8 cellular contexts compared by ENCODE assay signal in genomic region chr9:97398999-97399758, GRCh38. TPM values are rescaled to one million over a fixed set of nuclear protein-coding genes. Genes with fewer than 3 reads are reported as not detected.
DNase-seq lines count a peak whose midpoint lies in the region; ATAC-seq, FAIRE-seq and TF ChIP-seq lines count a peak whose summit lies in the region.
"Had no signal": no experiment of that assay in that cellular context is flagged by ENCODE, and none has a peak within 500 bp of the region (broad histone marks: within the 10 kb centered on the region; RNA-seq: fewer than 3 reads in every experiment).

No MANE protein-coding gene starts in this region.

- peaks cover 4% of the 10 kb centered on the region for H3K27me3 Mint-ChIP-seq in astrocyte (ENCODE audit: low read depth, unreplicated experiment)

- no peaks in the 10 kb centered on the region for H4K20me1 ChIP-seq in astrocyte (ENCODE audit: insufficient read depth, low read length)

- H3K4me2 ChIP-seq in astrocyte (ENCODE audit: low read length), result no peak overlapping the region

- H3K79me2 ChIP-seq in astrocyte (ENCODE audit: insufficient read depth, low read length), result no peaks in the 10 kb centered on the region

- H3K9me3 Mint-ChIP-seq in astrocyte (ENCODE audit: unreplicated experiment), result peaks cover 4% of the 10 kb centered on the region

- TF ChIP-seq RAD21 in Ishikawa (IDR thresholded peaks at IDR 0.05; ENCODE audit: low read depth), result peak; percentile 80

- H3K4me3 Mint-ChIP-seq in astrocyte (ENCODE audit: unreplicated experiment), result no peak overlapping the region

- H3K4me3 ChIP-seq in astrocyte (ENCODE audit: insufficient read depth, low read depth, low read length), result no peak overlapping the region

- no peak for TF ChIP-seq EP300 in Ishikawa (IDR thresholded peaks at IDR 0.05; ENCODE audit: borderline replicate concordance)

- H3K4me1 ChIP-seq in astrocyte (ENCODE audit: insufficient read depth, low read length), result no peaks in the 10 kb centered on the region

- H3K9me3 ChIP-seq in astrocyte (ENCODE audit: insufficient read depth, low read depth, low read length), result no peaks in the 10 kb centered on the region

- peaks cover 2% of the 10 kb centered on the region for H3K27me3 ChIP-seq in astrocyte (ENCODE audit: insufficient read depth, low read length)

- FAIRE-seq in astrocyte (lab: Jason Lieb, UNC), result no peak
- FAIRE-seq: frontal cortex had no signal

- TF ChIP-seq CTCF in astrocyte (IDR thresholded peaks at IDR 0.05; ENCODE audit: insufficient read depth, low read depth, low read length), result peak; percentile 74

- H3K36me3 Mint-ChIP-seq in astrocyte (ENCODE audit: low read depth, unreplicated experiment), result no peaks in the 10 kb centered on the region

- no peaks in the 10 kb centered on the region for H3K36me3 ChIP-seq in astrocyte (ENCODE audit: insufficient read depth, low read length)

- DNase-seq in T-helper 22 cell (ENCODE audit: low read depth) (peak; percentile 20), astrocyte (ENCODE audit: low read depth) (peak; percentile 43), iPS DF 19.7 (ENCODE audit: low read depth, low spot score) (peak; percentile 35)
- DNase-seq in stimulated activated CD4-positive, alpha-beta T cell treated with anti-CD3 and anti-CD28 coated beads, Interleukin-12 subunit alpha, Interleukin-12 subunit beta, amount 100 ng/mL, for 48 hours (ENCODE audit: low read depth in 2 of 3, low spot score in 1 of 3), result peak; percentile 48 to 64 (median 58)

- no peak overlapping the region for H3K9ac ChIP-seq in astrocyte (ENCODE audit: low read length)

- ATAC-seq in GM18511 (IDR thresholded peaks at IDR 0.05; ENCODE audit: unreplicated experiment) (peak; percentile 77), HG03521 (IDR thresholded peaks at IDR 0.05; ENCODE audit: unreplicated experiment) (no peak)

- H3K4me1 Mint-ChIP-seq in astrocyte (ENCODE audit: low read depth, unreplicated experiment), result peaks cover 8% of the 10 kb centered on the region

- peak overlapping the region; percentile 10 for H2AFZ ChIP-seq in astrocyte (ENCODE audit: low read depth, low read length)

- no peak overlapping the region for H3K27ac ChIP-seq in astrocyte (ENCODE audit: low read depth, low read length)

- H3K27ac Mint-ChIP-seq in astrocyte (ENCODE audit: unreplicated experiment), result no peak overlapping the region

TF ChIP-seq in Ishikawa, 13 proteins besides CTCF, POLR2A, EP300 and RAD21:
- no peak for TF ChIP-seq MAX (IDR thresholded peaks at IDR 0.05)
- no peak for TF ChIP-seq EGR1 (IDR thresholded peaks at IDR 0.05)
- TF ChIP-seq TAF1 (IDR thresholded peaks at IDR 0.05; ENCODE audit: low read depth), result no peak
- no peak for TF ChIP-seq FOXM1 (IDR thresholded peaks at IDR 0.05; ENCODE audit: borderline replicate concordance, low read depth)
- peak; percentile 33; the same call in 1 of the 2 replicates for TF ChIP-seq NFIC (IDR thresholded peaks at IDR 0.05)
- no peak for TF ChIP-seq YY1 (IDR thresholded peaks at IDR 0.05; ENCODE audit: low read depth)

RNA-seq across cellular contexts. Expression of gene TDRD7, which starts 12.7 kb away (rescaled TPM):
- 20.4 and 21.4 TPM in 2 replicates for total RNA-seq in astrocyte
